ENCODE assay signal across 3 cellular contexts in the genomic region with DNA sequence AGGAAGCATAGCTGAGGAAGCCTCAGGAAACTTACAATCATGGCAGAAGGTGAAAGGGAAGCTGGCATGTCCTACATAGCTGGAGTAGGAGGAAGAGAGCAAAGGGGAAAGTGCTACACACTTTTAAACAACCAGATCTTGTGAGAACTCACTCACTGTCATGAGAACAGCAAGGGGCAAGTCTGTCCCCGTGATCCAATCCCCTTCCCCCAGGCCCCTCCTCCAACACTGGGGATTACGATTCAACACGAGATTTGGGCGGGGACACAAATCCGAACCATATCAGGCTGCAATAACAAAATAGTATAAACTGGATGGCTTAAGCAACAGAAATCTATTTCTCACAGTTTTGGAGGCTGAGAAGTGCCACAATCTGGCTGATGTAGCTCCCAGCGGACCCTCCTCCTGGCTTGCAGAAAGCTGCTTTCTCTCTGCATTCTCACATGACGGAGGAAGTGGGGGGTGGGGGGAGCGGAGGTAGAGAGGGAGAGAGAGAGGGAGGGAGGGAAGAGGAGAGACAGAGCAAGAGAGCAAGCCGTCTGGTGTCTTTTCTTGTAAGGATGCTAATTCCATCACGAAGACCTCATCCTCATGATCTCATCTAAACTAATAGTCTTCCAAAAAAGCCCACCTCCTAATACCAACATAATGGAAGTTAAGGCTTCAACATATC.
DNase-seq lines count a peak whose midpoint lies in the region; ATAC-seq, FAIRE-seq and TF ChIP-seq lines count a peak whose summit lies in the region.
"Not testable (repeated sequence)": the region's sequence is repeated elsewhere in the genome, so short reads cannot be mapped to it uniquely, and the experiment has no call there.

No MANE protein-coding gene starts in this region.

- peak; percentile 96 for ATAC-seq in GM23338
- ATAC-seq in WTC11: peak; percentile 88
- peak; percentile 86 for ATAC-seq in K562

- not testable (repeated sequence) for H3K4me3 ChIP-seq in GM23338, K562

- FAIRE-seq in K562 (lab: Jason Lieb, UNC): not testable (repeated sequence)

- not testable (repeated sequence) for TF ChIP-seq RAD21 in K562 (CRISPR knock-in tag; conservative IDR thresholded peaks at IDR 0.05 in 1 of 2, IDR thresholded peaks at IDR 0.05 in 1 of 2)

- not testable (repeated sequence) for H3K4me1 Mint-ChIP-seq in GM23338, WTC11

- not testable (repeated sequence) for H3K27me3 ChIP-seq in GM23338 (ENCODE audit: insufficient read depth); K562 (ENCODE audit: control insufficient read depth in 2 of 2, insufficient read depth in 2 of 2, low read length in 2 of 2)

- not testable (repeated sequence) for H4K20me1 ChIP-seq in GM23338 (replicated peaks; ENCODE audit: insufficient read depth); K562 (replicated peaks; ENCODE audit: control insufficient read depth, insufficient read depth, low read length)

- not testable (repeated sequence) for BruUV-seq in K562 (replicated peaks; lab: Mats Ljungman, UMichigan)

- H3K4me3 Mint-ChIP-seq in GM23338, WTC11: not testable (repeated sequence)

- TF ChIP-seq EP300 in K562 (IDR thresholded peaks at IDR 0.05; ENCODE audit: low read length): not testable (repeated sequence)

- H3K79me2 ChIP-seq in GM23338 (replicated peaks; ENCODE audit: insufficient read depth); K562 (ENCODE audit: control insufficient read depth, insufficient read depth, low read length): not testable (repeated sequence)

- not testable (repeated sequence) for H3K27ac Mint-ChIP-seq in GM23338, WTC11

- not testable (repeated sequence) for TF ChIP-seq POLR2A in K562 (conservative IDR thresholded peaks at IDR 0.05)

- not testable (repeated sequence) for H3K36me3 Mint-ChIP-seq in GM23338 (ENCODE audit: low read depth); WTC11

- H2AFZ ChIP-seq in GM23338; K562 (ENCODE audit: low read depth, low read length): not testable (repeated sequence)

- WGBS in K562 (ENCODE audit: insufficient coverage, low coverage, missing lambda C conversion rate): 0% methylated on average over 4 of the region's 10 CpGs

- H3K9me1 ChIP-seq in K562 (ENCODE audit: control insufficient read depth, insufficient read depth, low read length): not testable (repeated sequence)

- H3K27ac ChIP-seq in GM23338 (ENCODE audit: low read depth); K562 (ENCODE audit: extremely low read depth, low read depth, low read length): not testable (repeated sequence)

- H3K9ac ChIP-seq in K562 (ENCODE audit: insufficient read depth in 1 of 2, low read depth in 2 of 2, low read length in 2 of 2): not testable (repeated sequence)

- H3F3A ChIP-seq in GM23338 (replicated peaks; ENCODE audit: low read depth): not testable (repeated sequence)

- H3K36me3 ChIP-seq in GM23338 (ENCODE audit: insufficient read depth); K562 (ENCODE audit: control insufficient read depth, insufficient read depth, low read length): not testable (repeated sequence)

- POLR2A ChIA-PET in WTC11 (lab: Charles Lee); K562 (lab: Yijun Ruan, JAX): not testable (repeated sequence)

- H3K9me3 ChIP-seq in K562 (replicated peaks; ENCODE audit: control insufficient read depth, insufficient read depth, low read depth, low read length): not testable (repeated sequence)

- H3K9me3 Mint-ChIP-seq in GM23338, WTC11: not testable (repeated sequence)

- H3K27me3 Mint-ChIP-seq in GM23338 (ENCODE audit: insufficient read depth, low read depth, poor library complexity); WTC11 (ENCODE audit: low read depth): not testable (repeated sequence)

- not testable (repeated sequence) for H3K4me2 ChIP-seq in GM23338; K562 (ENCODE audit: insufficient read depth, low read length)

- intact Hi-C loops in K562 (cut with micrococcal nuclease): not testable (repeated sequence)

- not testable (repeated sequence) for DNase-seq in GM23338 (ENCODE audit: low spot score); WTC11 (ENCODE audit: low spot score); K562 (ENCODE audit: extremely low read depth in 1 of 4, low spot score in 3 of 4)

- TF ChIP-seq CTCF in GM23338 (conservative IDR thresholded peaks at IDR 0.05; ENCODE audit: low read depth in 2 of 2); WTC11 (IDR thresholded peaks at IDR 0.05); K562 (IDR thresholded peaks at IDR 0.05 in 2 of 3, conservative IDR thresholded peaks at IDR 0.05 in 1 of 3; ENCODE audit: insufficient read depth in 2 of 3, low read depth in 1 of 3, low read length in 3 of 3): not testable (repeated sequence)

- CTCF ChIA-PET in WTC11 (lab: Charles Lee); K562 (lab: Yijun Ruan, JAX; ENCODE audit: low intra/inter-chr PET ratio): not testable (repeated sequence)

- H3K4me1 ChIP-seq in GM23338 (ENCODE audit: insufficient read depth); K562 (replicated peaks in 1 of 2; ENCODE audit: control insufficient read depth in 2 of 2, insufficient read depth in 2 of 2, low read length in 2 of 2): not testable (repeated sequence)

- in situ Hi-C loops in K562 (cut with MboI): loop anchor here (5.0 kb wide), 1 partner anchor 1150 kb away; no protein-coding TSS in a partner anchor

- H3K9me2 ChIP-seq in GM23338 (ENCODE audit: insufficient read depth): not testable (repeated sequence)
